In genomic region chr14:28913056-28913455, GRCh38 we compare ENCODE assay signal across 7 cellular contexts.
"Had no signal": no experiment of that assay in that cellular context is flagged by ENCODE, and none has a peak within 500 bp of the region (broad histone marks: within the 10 kb centered on the region; RNA-seq: fewer than 3 reads in every experiment).

No MANE protein-coding gene starts in this region.

- ATAC-seq: HepG2 had no signal

- FAIRE-seq: HepG2, HTR-8/SVneo had no signal

- H3K27ac ChIP-seq: HL-60, KMS-11 had no signal

- H3K9ac ChIP-seq: KMS-11 had no signal

- DNase-seq: IMR-90, KBM-7, KG1 had no signal

- H3K4me2 ChIP-seq: KMS-11 had no signal
